Comparison of ENCODE assay signal across 7 cellular contexts in the genomic region with DNA sequence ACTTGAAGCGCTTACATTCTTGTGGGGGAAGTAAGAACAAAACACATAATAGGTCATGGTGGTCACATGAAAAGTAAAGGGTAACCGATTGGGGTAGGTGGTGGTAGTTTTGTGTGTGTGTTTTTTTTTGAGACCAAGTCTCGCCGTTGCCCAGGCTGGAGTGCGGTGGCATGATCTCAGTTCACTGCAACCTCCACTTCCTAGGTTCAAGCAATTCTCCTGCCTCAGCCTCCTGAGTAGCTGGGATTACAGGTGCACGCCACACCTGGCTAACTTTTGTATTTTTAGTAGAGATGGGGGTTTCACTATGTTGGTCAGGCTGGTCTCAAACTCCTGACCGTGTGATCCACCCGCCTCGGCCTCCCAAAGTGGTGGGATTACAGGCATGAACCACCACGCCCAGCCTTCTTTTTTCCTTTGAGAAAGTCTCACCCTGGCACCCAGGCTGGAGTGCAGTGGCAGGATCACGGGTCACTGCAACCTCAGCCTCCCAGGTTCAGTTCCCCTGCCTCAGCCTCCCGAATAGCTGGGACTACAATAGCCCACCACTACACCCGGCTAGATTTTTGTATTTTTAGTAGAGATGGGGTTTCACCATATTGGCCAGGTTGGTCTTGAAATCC. TPM values are rescaled to one million over a fixed set of nuclear protein-coding genes. Genes with fewer than 3 reads are reported as not detected.
DNase-seq lines count a peak whose midpoint lies in the region; ATAC-seq and TF ChIP-seq lines count a peak whose summit lies in the region.
"Not testable (repeated sequence)": the region's sequence is repeated elsewhere in the genome, so short reads cannot be mapped to it uniquely, and the experiment has no call there.
"Had no signal": no experiment of that assay in that cellular context is flagged by ENCODE, and none has a peak within 500 bp of the region (broad histone marks: within the 10 kb centered on the region; RNA-seq: fewer than 3 reads in every experiment).

No MANE protein-coding gene starts in this region.

- H3K36me3 ChIP-seq in Panc1 (ENCODE audit: control insufficient read depth, insufficient read depth, low read length) = peaks cover 47% of the 10 kb centered on the region

- peak overlapping the region; percentile 97 for H3K27ac Mint-ChIP-seq in activated CD8-positive, alpha-beta T cell treated with anti-CD3 and anti-CD28 coated beads for 36 hours

- H3K4me1 Mint-ChIP-seq in activated CD8-positive, alpha-beta T cell treated with anti-CD3 and anti-CD28 coated beads for 36 hours (ENCODE audit: low read depth) = peaks cover 26% of the 10 kb centered on the region

- intact Hi-C loops in Panc1 (cut with micrococcal nuclease; ENCODE audit: unreplicated experiment); activated CD8-positive, alpha-beta T cell treated with anti-CD3 and anti-CD28 coated beads for 36 hours (cut with micrococcal nuclease): not testable (repeated sequence)

- H3K4me3 ChIP-seq in Panc1 (ENCODE audit: low read depth in 2 of 2, low read length in 2 of 2) = not testable (repeated sequence)

- H3K4me3 Mint-ChIP-seq in activated CD8-positive, alpha-beta T cell treated with anti-CD3 and anti-CD28 coated beads for 36 hours = peak overlapping the region; percentile 35

- ATAC-seq in Panc1 = peak; percentile 55
- peak; percentile 19 for ATAC-seq in activated CD8-positive, alpha-beta T cell treated with anti-CD3 and anti-CD28 coated beads for 36 hours

- not testable (repeated sequence) for H3K9me3 Mint-ChIP-seq in activated CD8-positive, alpha-beta T cell treated with anti-CD3 and anti-CD28 coated beads for 36 hours

- DNase-seq in CMK (ENCODE audit: low read depth) = peak; percentile 60
- DNase-seq in HK-2 (ENCODE audit: unreplicated experiment) = peak; percentile 71
- not testable (repeated sequence) for DNase-seq in Panc1 (ENCODE audit: low read depth, low spot score)
- peak; percentile 31 for DNase-seq in activated CD8-positive, alpha-beta T cell treated with anti-CD3 and anti-CD28 coated beads for 36 hours
- peak; percentile 55 for DNase-seq in cerebellar cortex (ENCODE audit: low spot score)
- peak; percentile 28 to 39 for DNase-seq in stimulated activated CD4-positive, alpha-beta T cell treated with anti-CD3 and anti-CD28 coated beads, Interleukin-12 subunit alpha, Interleukin-12 subunit beta, amount 100 ng/mL, for 24 hours (ENCODE audit: low read depth in 2 of 2)

- CTCF ChIA-PET in Panc1 (lab: Charles Lee) = not testable (repeated sequence)
- CTCF ChIA-PET in activated CD8-positive, alpha-beta T cell treated with anti-CD3 and anti-CD28 coated beads for 36 hours (lab: Charles Lee) = interaction anchor here (1.1 kb wide), 1 partner anchor 36 kb away, joined by 3 read pairs; no protein-coding TSS in a partner anchor

- peaks cover 26% of the 10 kb centered on the region for H3K4me1 ChIP-seq in Panc1 (ENCODE audit: control insufficient read depth, insufficient read depth, low read length)

- H3K36me3 Mint-ChIP-seq in activated CD8-positive, alpha-beta T cell treated with anti-CD3 and anti-CD28 coated beads for 36 hours (ENCODE audit: low read depth) = peaks cover 64% of the 10 kb centered on the region

- not testable (repeated sequence) for H3K27ac ChIP-seq in Panc1 (ENCODE audit: low read length)

- in situ Hi-C loops in Panc1 (cut with HindIII; ENCODE audit: low pct_unique_long_range_greater_than_20kb, low sequenced_read_pairs) = not testable (repeated sequence)

- not testable (repeated sequence) for H3K9me3 ChIP-seq in Panc1 (ENCODE audit: control insufficient read depth, insufficient read depth, low read depth, low read length)

- BruUV-seq in Panc1 (replicated peaks; lab: Mats Ljungman, UMichigan) = not testable (repeated sequence)

- TF ChIP-seq CTCF in Panc1 (IDR thresholded peaks at IDR 0.05); activated CD8-positive, alpha-beta T cell treated with anti-CD3 and anti-CD28 coated beads for 36 hours (IDR thresholded peaks at IDR 0.05): not testable (repeated sequence)

- POLR2A ChIA-PET in Panc1 (lab: Charles Lee) = not testable (repeated sequence)
- POLR2A ChIA-PET in activated CD8-positive, alpha-beta T cell treated with anti-CD3 and anti-CD28 coated beads for 36 hours (lab: Charles Lee) = interaction anchor here (0.6 to 7.2 kb wide), 12 partner anchors 8 to 291 kb away, joined by 3 to 56 read pairs (median 4); a partner anchor contains a TSS

- not testable (repeated sequence) for H3K27me3 Mint-ChIP-seq in activated CD8-positive, alpha-beta T cell treated with anti-CD3 and anti-CD28 coated beads for 36 hours

- not testable (repeated sequence) for H3K27me3 ChIP-seq in Panc1 (ENCODE audit: control insufficient read depth, insufficient read depth, low read length)

RNA-seq across cellular contexts. Expression of a gene that starts 5.5 kb away (rescaled TPM):
- total RNA-seq in Panc1 (2021; ENCODE audit: unreplicated experiment) = 236 TPM
- 157 TPM for polyA plus RNA-seq in Panc1 (2012; ENCODE audit: insufficient read length)
- total RNA-seq in activated CD8-positive, alpha-beta T cell treated with anti-CD3 and anti-CD28 coated beads for 36 hours = 1,000 to 10,000 TPM; 1,276 to 1,298 TPM

RNA-seq across cellular contexts. Expression of a gene that starts 5.9 kb away (rescaled TPM):
- 11.6 TPM for total RNA-seq in Panc1 (2021; ENCODE audit: unreplicated experiment)
- 1.7 TPM for polyA plus RNA-seq in Panc1 (2012; ENCODE audit: insufficient read length)
- 1 to 10 TPM; 7.6 to 7.9 TPM for total RNA-seq in activated CD8-positive, alpha-beta T cell treated with anti-CD3 and anti-CD28 coated beads for 36 hours

RNA-seq across cellular contexts. Expression of a gene that starts 37.6 kb away (rescaled TPM):
- total RNA-seq in Panc1 (2021; ENCODE audit: unreplicated experiment) = 28.7 TPM
- 5.6 TPM for polyA plus RNA-seq in Panc1 (2012; ENCODE audit: insufficient read length)
- 10 to 100 TPM; 20.9 to 23.3 TPM for total RNA-seq in activated CD8-positive, alpha-beta T cell treated with anti-CD3 and anti-CD28 coated beads for 36 hours

RNA-seq across cellular contexts. Expression of a gene that starts 37.8 kb away (rescaled TPM):
- total RNA-seq in Panc1 (2021; ENCODE audit: unreplicated experiment) = 28.8 TPM
- 13.8 TPM for polyA plus RNA-seq in Panc1 (2012; ENCODE audit: insufficient read length)
- 10 to 100 TPM; 46.7 to 49.5 TPM for total RNA-seq in activated CD8-positive, alpha-beta T cell treated with anti-CD3 and anti-CD28 coated beads for 36 hours

RNA-seq across cellular contexts. Expression of a gene that starts 54.9 kb away (rescaled TPM):
- 0.64 TPM for total RNA-seq in Panc1 (2021; ENCODE audit: unreplicated experiment)
- polyA plus RNA-seq in Panc1 (2012; ENCODE audit: insufficient read length) = not detected
- total RNA-seq in activated CD8-positive, alpha-beta T cell treated with anti-CD3 and anti-CD28 coated beads for 36 hours = not detected
- total RNA-seq: epithelial cell of proximal tubule had no signal
